Comparison of ENCODE assay signal across 13 cellular contexts in the genomic region with DNA sequence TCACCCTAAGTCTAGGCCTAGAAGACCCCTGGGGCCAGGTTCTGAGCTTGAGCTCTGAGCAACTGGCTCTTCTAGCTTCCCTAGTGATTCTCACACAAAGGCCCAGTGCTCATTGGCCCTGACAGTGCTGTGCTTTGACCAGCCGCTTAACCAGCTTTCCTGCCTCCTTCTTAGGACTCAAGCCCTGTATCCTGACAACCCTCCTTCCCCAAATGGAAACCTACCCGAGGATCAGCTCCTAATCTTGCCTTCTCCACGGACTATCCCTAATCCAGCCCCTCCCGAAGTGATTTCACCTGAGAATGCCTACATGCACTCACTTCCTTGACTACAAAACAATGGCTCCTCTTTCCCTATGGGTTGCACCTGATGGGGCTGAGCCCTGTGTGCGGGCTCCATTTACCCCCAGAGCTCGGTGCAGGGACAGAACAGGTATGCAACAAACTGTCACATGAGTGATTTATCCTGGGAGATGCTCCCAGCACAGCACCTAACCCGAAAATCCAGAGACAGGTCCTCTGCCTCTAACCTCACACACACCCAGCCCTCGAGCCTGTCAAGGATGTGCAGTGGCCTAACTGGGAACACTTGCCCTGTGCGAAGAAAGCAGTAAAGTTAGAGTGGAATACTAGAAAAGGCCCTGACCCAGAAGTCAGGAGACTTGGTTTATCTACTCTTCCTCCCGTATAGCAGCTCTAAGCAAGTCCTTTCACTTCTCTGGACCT. TPM values are rescaled to one million over a fixed set of nuclear protein-coding genes. Genes with fewer than 3 reads are reported as not detected.
A peak's percentile ranks its signal among the peaks of the same experiment; 100 is the strongest.
DNase-seq lines count a peak whose midpoint lies in the region; ATAC-seq and TF ChIP-seq lines count a peak whose summit lies in the region.
"Had no signal": no experiment of that assay in that cellular context is flagged by ENCODE, and none has a peak within 500 bp of the region (broad histone marks: within the 10 kb centered on the region; RNA-seq: fewer than 3 reads in every experiment).

No MANE protein-coding gene starts in this region.

- H3K27me3 ChIP-seq in hepatocyte (peaks cover 90% of the 10 kb centered on the region), A673 (replicated peaks; ENCODE audit: insufficient read depth, low read depth, low read length, poor library complexity) (peaks cover 83% of the 10 kb centered on the region)

- no peak overlapping the region for H3K27ac Mint-ChIP-seq in activated CD4-positive, alpha-beta T cell treated with anti-CD3 and anti-CD28 coated beads, Interleukin-2, amount 10 ng/mL, durations not matched to agents 7 days and 5 days
- H3K27ac Mint-ChIP-seq in T-helper 17 cell (no peak overlapping the region), progenitor cell of endocrine pancreas (no peak overlapping the region)

- 32% methylated on average over 10 of the region's 10 CpGs for whole genome bisulfite sequencing in hepatocyte (ENCODE audit: low lambda C conversion rate, missing lambda C conversion rate)

- H3K9me2 ChIP-seq in hepatocyte (replicated peaks; ENCODE audit: insufficient read depth), result no peaks in the 10 kb centered on the region

- H3K9me3 ChIP-seq in T-helper 17 cell (ENCODE audit: control insufficient read depth, low read length, poor library complexity, severe bottlenecking) (no peaks in the 10 kb centered on the region), hepatocyte (ENCODE audit: low read depth) (no peaks in the 10 kb centered on the region), A673 (ENCODE audit: low read depth, low read length, poor library complexity, severe bottlenecking) (no peaks in the 10 kb centered on the region)
- H3K9me3 ChIP-seq: heart right ventricle had no signal

- peaks cover 19% of the 10 kb centered on the region for H3K4me1 Mint-ChIP-seq in activated CD4-positive, alpha-beta T cell treated with anti-CD3 and anti-CD28 coated beads, Interleukin-2, amount 10 ng/mL, durations not matched to agents 7 days and 5 days
- H3K4me1 Mint-ChIP-seq in T-helper 17 cell, result peaks cover 11% of the 10 kb centered on the region
- H3K4me1 Mint-ChIP-seq in progenitor cell of endocrine pancreas (ENCODE audit: low read depth), result peaks cover 8% of the 10 kb centered on the region

- TF ChIP-seq CTCF in hepatocyte (IDR thresholded peaks at IDR 0.05; ENCODE audit: poor library complexity) (no peak), progenitor cell of endocrine pancreas (IDR thresholded peaks at IDR 0.05; ENCODE audit: unreplicated experiment) (no peak), A673 (conservative IDR thresholded peaks at IDR 0.05; ENCODE audit: low read depth, low read length) (no peak)

- peak overlapping the region; percentile 99 for H3K4me2 ChIP-seq in hepatocyte

- H3K79me2 ChIP-seq in hepatocyte, result no peaks in the 10 kb centered on the region

- BruUV-seq in A673 (replicated peaks; lab: Mats Ljungman, UMichigan), result no TSS peak

- intact Hi-C loops in A673 (cut with micrococcal nuclease; ENCODE audit: unreplicated experiment), result loop anchor here (5.0 kb wide), 1 partner anchor 246 kb away; the partner anchor contains the start of gene SNAPC5

- peaks cover 72% of the 10 kb centered on the region for H3K27me3 Mint-ChIP-seq in activated CD4-positive, alpha-beta T cell treated with anti-CD3 and anti-CD28 coated beads, Interleukin-2, amount 10 ng/mL, durations not matched to agents 7 days and 5 days
- H3K27me3 Mint-ChIP-seq in T-helper 17 cell, result peaks cover 75% of the 10 kb centered on the region
- H3K27me3 Mint-ChIP-seq in progenitor cell of endocrine pancreas, result peaks cover 82% of the 10 kb centered on the region

- H3K36me3 Mint-ChIP-seq in activated CD4-positive, alpha-beta T cell treated with anti-CD3 and anti-CD28 coated beads, Interleukin-2, amount 10 ng/mL, durations not matched to agents 7 days and 5 days (ENCODE audit: low read depth), result no peaks in the 10 kb centered on the region
- H3K36me3 Mint-ChIP-seq in T-helper 17 cell (ENCODE audit: low read depth) (peaks cover 7% of the 10 kb centered on the region), progenitor cell of endocrine pancreas (ENCODE audit: insufficient read depth) (no peaks in the 10 kb centered on the region)

- no peak overlapping the region for H3K27ac ChIP-seq in hepatocyte
- H3K27ac ChIP-seq in A673 (ENCODE audit: low read depth, low read length, poor library complexity, severe bottlenecking), result no peak overlapping the region
- H3K27ac ChIP-seq: heart right ventricle had no signal

- CTCF ChIA-PET in activated CD4-positive, alpha-beta T cell treated with anti-CD3 and anti-CD28 coated beads, Interleukin-2, amount 10 ng/mL, durations not matched to agents 7 days and 5 days (lab: Charles Lee), result interaction anchor here (0.5 to 1.8 kb wide), 4 partner anchors 40 to 247 kb away, joined by 3 to 5 read pairs (median 4); partner anchors contain the start of genes DIS3L and SNAPC5
- CTCF ChIA-PET in A673 (lab: Charles Lee), result no interaction called here

- peak overlapping the region; percentile 40 for H3K4me3 Mint-ChIP-seq in activated CD4-positive, alpha-beta T cell treated with anti-CD3 and anti-CD28 coated beads, Interleukin-2, amount 10 ng/mL, durations not matched to agents 7 days and 5 days
- H3K4me3 Mint-ChIP-seq in T-helper 17 cell (peak overlapping the region; percentile 78), progenitor cell of endocrine pancreas (ENCODE audit: low read depth) (peak overlapping the region; percentile 53)

- H3K4me1 ChIP-seq in hepatocyte (ENCODE audit: insufficient read depth) (peaks cover 22% of the 10 kb centered on the region), A673 (ENCODE audit: insufficient read depth, low read length, poor library complexity, severe bottlenecking) (peaks cover 5% of the 10 kb centered on the region)

- ATAC-seq in T-helper 17 cell (no peak), GM19023 (IDR thresholded peaks at IDR 0.05; ENCODE audit: unreplicated experiment) (no peak)
- ATAC-seq: heart right ventricle had no signal

- H3K9me3 Mint-ChIP-seq in activated CD4-positive, alpha-beta T cell treated with anti-CD3 and anti-CD28 coated beads, Interleukin-2, amount 10 ng/mL, durations not matched to agents 7 days and 5 days, result no peaks in the 10 kb centered on the region
- H3K9me3 Mint-ChIP-seq in progenitor cell of endocrine pancreas (ENCODE audit: low read depth), result no peaks in the 10 kb centered on the region

- POLR2A ChIA-PET in activated CD4-positive, alpha-beta T cell treated with anti-CD3 and anti-CD28 coated beads, Interleukin-2, amount 10 ng/mL, durations not matched to agents 7 days and 5 days (lab: Charles Lee), result interaction anchor here (0.6 kb wide), 1 partner anchor 380 kb away, joined by 4 read pairs; no protein-coding TSS in a partner anchor
- POLR2A ChIA-PET in A673 (lab: Charles Lee; ENCODE audit: low non-redundant PET), result no interaction called here

- H3K4me3 ChIP-seq in hepatocyte (no peak overlapping the region), A673 (ENCODE audit: low read depth, low read length, poor library complexity, severe bottlenecking) (no peak overlapping the region)

- no peaks in the 10 kb centered on the region for H4K20me1 ChIP-seq in hepatocyte (ENCODE audit: insufficient read depth, poor library complexity, severe bottlenecking)

- H3K36me3 ChIP-seq in hepatocyte (replicated peaks; ENCODE audit: insufficient read depth, low read depth) (no peaks in the 10 kb centered on the region), A673 (ENCODE audit: insufficient read depth, low read length, poor library complexity, severe bottlenecking) (no peaks in the 10 kb centered on the region)
- H3K36me3 ChIP-seq: heart right ventricle had no signal

- no peak for DNase-seq in activated CD4-positive, alpha-beta T cell treated with anti-CD3 and anti-CD28 coated beads, Interleukin-2, amount 10 ng/mL, durations not matched to agents 7 days and 5 days
- no peak for DNase-seq in activated CD4-positive, alpha-beta T cell treated with anti-CD3 and anti-CD28 coated beads for 4 hours
- no peak for DNase-seq in T-helper 17 cell
- no peak for DNase-seq in hepatocyte (ENCODE audit: low spot score)
- DNase-seq in progenitor cell of endocrine pancreas (ENCODE audit: low spot score, unreplicated experiment), result no peak
- no peak for DNase-seq in A673 (ENCODE audit: low spot score)
- DNase-seq in cerebellar cortex (ENCODE audit: low spot score), result no peak
- DNase-seq: heart right ventricle, mammary epithelial cell, NCI-H1105 treated with DMSO at 0.1 percent for 48 hours, NCI-H748 treated with DMSO at 0.1 percent for 48 hours, Right ventricle myocardium superior had no signal

- no peak overlapping the region for H2AFZ ChIP-seq in hepatocyte

RNA-seq across cellular contexts. Expression of gene MEGF11, which starts 2.3 kb away (rescaled TPM):
- not detected for total RNA-seq in activated CD4-positive, alpha-beta T cell treated with anti-CD3 and anti-CD28 coated beads, Interleukin-2, amount 10 ng/mL, durations not matched to agents 7 days and 5 days
- total RNA-seq in T-helper 17 cell (not detected), hepatocyte (0.07 and 0.12 TPM in 2 replicates), progenitor cell of endocrine pancreas (0.60 and 1.2 TPM in 2 replicates), A673 (2021) (0.09 and 0.43 TPM in 2 replicates)
- 0.25 TPM in 1 of 2 replicates, not detected in the other for polyA plus RNA-seq in hepatocyte
- total RNA-seq: heart right ventricle, mammary epithelial cell, Right ventricle myocardium superior had no signal

RNA-seq across cellular contexts. Expression of gene DIS3L, which starts 42.1 kb away (rescaled TPM):
- 10 to 100 TPM; 31.2 to 35.6 TPM for total RNA-seq in activated CD4-positive, alpha-beta T cell treated with anti-CD3 and anti-CD28 coated beads, Interleukin-2, amount 10 ng/mL, durations not matched to agents 7 days and 5 days
- total RNA-seq in T-helper 17 cell (10 to 100 TPM; 22.1 to 22.3 TPM), hepatocyte (29.5 and 34.4 TPM in 2 replicates), progenitor cell of endocrine pancreas (51.1 and 53.7 TPM in 2 replicates), A673 (2021) (10.7 and 13.6 TPM in 2 replicates)
- 18.6 and 20.3 TPM in 2 replicates for polyA plus RNA-seq in hepatocyte
